13 cellular contexts compared by ENCODE assay signal in the genomic region with DNA sequence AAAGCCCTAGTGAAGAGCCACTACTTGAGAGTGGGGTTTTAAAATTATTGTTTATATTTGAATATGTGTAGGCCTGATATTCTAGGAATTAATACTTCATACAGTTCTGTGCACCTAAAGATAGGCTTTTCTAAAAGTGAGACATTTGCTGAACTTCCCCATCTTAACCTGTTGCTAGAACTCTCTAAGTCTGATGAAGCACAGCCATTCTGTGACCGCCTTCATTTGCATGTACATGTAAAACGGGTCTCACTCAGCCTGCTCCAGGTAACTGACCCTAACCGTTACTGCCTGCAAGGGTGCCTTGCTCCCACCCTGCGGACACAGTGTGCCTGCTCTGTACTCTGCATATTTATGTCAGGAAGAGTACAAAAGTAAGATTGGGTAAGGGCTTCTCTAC. TPM values are rescaled to one million over a fixed set of nuclear protein-coding genes. Genes with fewer than 3 reads are reported as not detected.
DNase-seq lines count a peak whose midpoint lies in the region; ATAC-seq, FAIRE-seq and TF ChIP-seq lines count a peak whose summit lies in the region.
"Had no signal": no experiment of that assay in that cellular context is flagged by ENCODE, and none has a peak within 500 bp of the region (broad histone marks: within the 10 kb centered on the region; RNA-seq: fewer than 3 reads in every experiment).

No MANE protein-coding gene starts in this region.

- no peak for DNase-seq in GM19239 (ENCODE audit: insufficient read length, low spot score)
- peak; percentile 55 for DNase-seq in upper lobe of right lung
- no peak for DNase-seq in prostate gland (ENCODE audit: low spot score)
- DNase-seq in suprapubic skin (ENCODE audit: low spot score in 2 of 2) = no peak
- DNase-seq in Ammon's horn (ENCODE audit: low spot score) = no peak
- DNase-seq: DMS 273 treated with DMSO at 0.1 percent for 48 hours, MG63, NCI-H82 had no signal

- TF ChIP-seq POLR2A in prostate gland (IDR thresholded peaks at IDR 0.05) = no peak
- TF ChIP-seq POLR2A in suprapubic skin (IDR thresholded peaks at IDR 0.05) = no peak

- WGBS in prostate gland = 86% methylated on average over 4 of the region's 4 CpGs
- 91% methylated on average over 4 of the region's 4 CpGs for WGBS in suprapubic skin

- H3K4me3 ChIP-seq in upper lobe of right lung (no peak overlapping the region), prostate gland (no peak overlapping the region), suprapubic skin (no peak overlapping the region)
- H3K4me3 ChIP-seq: MG63, neural progenitor cell had no signal

- ATAC-seq in HG02623 (IDR thresholded peaks at IDR 0.05; ENCODE audit: unreplicated experiment) = peak; percentile 85
- ATAC-seq in HG03439 (IDR thresholded peaks at IDR 0.05; ENCODE audit: unreplicated experiment) = peak; percentile 69
- ATAC-seq in upper lobe of right lung = no peak

- H3K27ac ChIP-seq in upper lobe of right lung (no peak overlapping the region), prostate gland (no peak overlapping the region), suprapubic skin (no peak overlapping the region)
- H3K27ac ChIP-seq: epithelial cell of prostate, neural progenitor cell had no signal

- no peaks in the 10 kb centered on the region for H3K9me3 ChIP-seq in upper lobe of right lung
- H3K9me3 ChIP-seq in prostate gland = no peaks in the 10 kb centered on the region
- no peaks in the 10 kb centered on the region for H3K9me3 ChIP-seq in suprapubic skin
- H3K9me3 ChIP-seq: MG63 had no signal

- no peaks in the 10 kb centered on the region for H3K4me1 ChIP-seq in upper lobe of right lung
- H3K4me1 ChIP-seq in prostate gland (replicated peaks) = no peaks in the 10 kb centered on the region
- H3K4me1 ChIP-seq in suprapubic skin = no peaks in the 10 kb centered on the region
- H3K4me1 ChIP-seq: neural progenitor cell had no signal

- H3K27me3 ChIP-seq in upper lobe of right lung = no peaks in the 10 kb centered on the region
- no peaks in the 10 kb centered on the region for H3K27me3 ChIP-seq in prostate gland (replicated peaks; ENCODE audit: insufficient read depth)
- no peaks in the 10 kb centered on the region for H3K27me3 ChIP-seq in suprapubic skin
- H3K27me3 ChIP-seq: MG63, neural progenitor cell had no signal

- peak; percentile 97 for FAIRE-seq in GM19239 (lab: Jason Lieb, UNC)
- FAIRE-seq: H1 had no signal

- no peak for TF ChIP-seq EP300 in suprapubic skin (IDR thresholded peaks at IDR 0.05)

- peaks cover 22% of the 10 kb centered on the region for H3K36me3 ChIP-seq in upper lobe of right lung
- H3K36me3 ChIP-seq in prostate gland = no peaks in the 10 kb centered on the region
- peaks cover 30% of the 10 kb centered on the region for H3K36me3 ChIP-seq in suprapubic skin
- H3K36me3 ChIP-seq: MG63, neural progenitor cell had no signal

- TF ChIP-seq CTCF in upper lobe of right lung (IDR thresholded peaks at IDR 0.05) (no peak), prostate gland (IDR thresholded peaks at IDR 0.05) (no peak), suprapubic skin (IDR thresholded peaks at IDR 0.05) (no peak)

- intact Hi-C loops in upper lobe of right lung (cut with DNase I) = no loop called here
- intact Hi-C loops in prostate gland (cut with DNase I) = no loop called here

RNA-seq across cellular contexts. Expression of gene IRF4, which starts 44.3 kb away (rescaled TPM):
- total RNA-seq in upper lobe of right lung = 3.7 TPM
- total RNA-seq in prostate gland = 1 to 10 TPM in 1 of 2 donors, under 1 TPM in 1; 0.77 to 1.6 TPM
- 10 to 100 TPM; 17.3 to 22.8 (median 20.4) TPM for total RNA-seq in suprapubic skin

RNA-seq across cellular contexts. Expression of gene DUSP22, which starts 54.9 kb away (rescaled TPM):
- 61.2 TPM for total RNA-seq in upper lobe of right lung
- total RNA-seq in prostate gland = 10 to 100 TPM; 29.8 to 95.8 TPM
- total RNA-seq in suprapubic skin = 10 to 100 TPM; 53.3 to 95.2 (median 71.3) TPM
